Comparison of ENCODE assay signal across 16 cellular contexts in genomic region chr15:87740655-87741344, GRCh38.
DNase-seq lines count a peak whose midpoint lies in the region; TF ChIP-seq lines count a peak whose summit lies in the region.
"Had no signal": no experiment of that assay in that cellular context is flagged by ENCODE, and none has a peak within 500 bp of the region (broad histone marks: within the 10 kb centered on the region; RNA-seq: fewer than 3 reads in every experiment).

No MANE protein-coding gene starts in this region.

- H4K20me1 ChIP-seq in smooth muscle cell (ENCODE audit: low read depth): no peaks in the 10 kb centered on the region

- no peaks in the 10 kb centered on the region for H3K27me3 Mint-ChIP-seq in MCF 10A (ENCODE audit: insufficient read depth, unreplicated experiment)
- H3K27me3 Mint-ChIP-seq: CD4-positive, alpha-beta memory T cell had no signal

- 72% methylated on average over 5 of the region's 5 CpGs for WGBS in smooth muscle cell (ENCODE audit: low lambda C conversion rate)

- H3K36me3 ChIP-seq in smooth muscle cell (ENCODE audit: low read depth): no peaks in the 10 kb centered on the region
- H3K36me3 ChIP-seq: HAP-1 had no signal

- no peaks in the 10 kb centered on the region for H3K27me3 ChIP-seq in smooth muscle cell (ENCODE audit: low read depth)

- H3K9me3 Mint-ChIP-seq in MCF 10A (ENCODE audit: unreplicated experiment): no peaks in the 10 kb centered on the region
- H3K9me3 Mint-ChIP-seq: HFFc6 had no signal

- BruUV-seq in MCF 10A (replicated peaks; lab: Mats Ljungman, UMichigan): no TSS peak

- H3K4me2 ChIP-seq in smooth muscle cell: peak overlapping the region; percentile 9

- H3K4me3 Mint-ChIP-seq in MCF 10A (ENCODE audit: unreplicated experiment): no peak overlapping the region
- H3K4me3 Mint-ChIP-seq: CD4-positive, alpha-beta memory T cell; HFFc6 had no signal

- H3K9me3 ChIP-seq in smooth muscle cell (replicated peaks; ENCODE audit: low read depth): no peaks in the 10 kb centered on the region

- TF ChIP-seq CTCF in smooth muscle cell (IDR thresholded peaks at IDR 0.05; ENCODE audit: borderline replicate concordance, insufficient read depth, poor library complexity, severe bottlenecking) (no peak), GM13976 (IDR thresholded peaks at IDR 0.05; ENCODE audit: borderline replicate concordance, control extremely low read depth, extremely low read depth, insufficient read depth, missing control alignments) (no peak), MCF 10A (IDR thresholded peaks at IDR 0.05; ENCODE audit: unreplicated experiment) (no peak)

- peaks cover 4% of the 10 kb centered on the region for H3K36me3 Mint-ChIP-seq in MCF 10A (ENCODE audit: insufficient read depth, unreplicated experiment)
- H3K36me3 Mint-ChIP-seq: CD4-positive, alpha-beta memory T cell had no signal

- H3K9ac ChIP-seq in smooth muscle cell (ENCODE audit: low read depth): no peak overlapping the region

- H3K27ac ChIP-seq in smooth muscle cell (ENCODE audit: low read depth): peak overlapping the region; percentile 10

- DNase-seq in RPMI8226 (peak; percentile 62), fibroblast of peridontal ligament (ENCODE audit: extremely low read depth) (peak; percentile 18), smooth muscle cell (lab: John Stamatoyannopoulos, UW; ENCODE audit: unreplicated experiment) (no peak), GM13976 (ENCODE audit: low spot score) (no peak), MCF 10A (ENCODE audit: unreplicated experiment) (no peak), glomerular visceral epithelial cell (ENCODE audit: extremely low spot score) (no peak)
- DNase-seq: C1 segment of cervical spinal cord; Calu3; CD4-positive, alpha-beta memory T cell; COR-L47; DMS53; DMS79 treated with DMSO at 0.1 percent for 48 hours; GF-D8; GOT3; HFFc6 had no signal

- peaks cover 5% of the 10 kb centered on the region for H3K4me1 ChIP-seq in smooth muscle cell (ENCODE audit: low read depth)
- H3K4me1 ChIP-seq: HAP-1 had no signal

- intact Hi-C loops in MCF 10A (cut with micrococcal nuclease): no loop called here

- no peaks in the 10 kb centered on the region for H3K4me1 Mint-ChIP-seq in MCF 10A (ENCODE audit: insufficient read depth, unreplicated experiment)

- H3K27ac Mint-ChIP-seq in MCF 10A (ENCODE audit: low read depth, unreplicated experiment): no peak overlapping the region
- H3K27ac Mint-ChIP-seq: CD4-positive, alpha-beta memory T cell; HFFc6 had no signal

- no peak overlapping the region for H3K4me3 ChIP-seq in smooth muscle cell
- H3K4me3 ChIP-seq: HAP-1 had no signal

- in situ Hi-C loops in GM13976 (cut with MboI; ENCODE audit: low sequenced_read_pairs, unreplicated experiment): no loop called here

- POLR2A ChIA-PET in MCF 10A (lab: Yijun Ruan, JAX): no interaction called here

- H3K79me2 ChIP-seq in smooth muscle cell (ENCODE audit: low read depth): no peaks in the 10 kb centered on the region

- peaks cover 7% of the 10 kb centered on the region for H3F3A ChIP-seq in smooth muscle cell (ENCODE audit: low read depth)

- H2AFZ ChIP-seq in smooth muscle cell (ENCODE audit: low read depth): no peak overlapping the region

- CTCF ChIA-PET in MCF 10A (lab: Yijun Ruan, JAX): interaction anchor here (1.5 kb wide), 1 partner anchor 12 kb away, joined by 5 read pairs; no protein-coding TSS in a partner anchor

Comparison
In these comparisons a context has a peak if more than half of its experiments do, and no peak if none do; other contexts are left out.
1. DNase-seq: peak in RPMI8226 (single experiment) and fibroblast of peridontal ligament (single experiment); none in smooth muscle cell (single experiment), GM13976 (single experiment), MCF 10A (single experiment) and glomerular visceral epithelial cell (single experiment).